In genomic region chr10:114453576-114453975, GRCh38 we compare ENCODE assay signal across 34 cellular contexts.
"Had no signal": no experiment of that assay in that cellular context is flagged by ENCODE, and none has a peak within 500 bp of the region (broad histone marks: within the 10 kb centered on the region; RNA-seq: fewer than 3 reads in every experiment).

No MANE protein-coding gene starts in this region.

- H3K9me3 Mint-ChIP-seq: activated CD4-positive, alpha-beta memory T cell treated with anti-CD3 and anti-CD28 coated beads for 36 hours; activated naive CD8-positive, alpha-beta T cell treated with anti-CD3 and anti-CD28 coated beads, Interleukin-2, amount 10 ng/mL, durations not matched to agents 7 days and 5 days; activated T-cell treated with anti-CD3 and anti-CD28 coated beads, Interleukin-2, amount 50 U/mL, for 24 hours; activated T-helper 17 cell treated with anti-CD3 and anti-CD28 coated beads, Interleukin-2, amount 50 U/mL, for 72 hours; mesothelial cell of epicardium; naive B cell; neural crest cell; stimulated activated naive CD8-positive, alpha-beta T cell treated with anti-CD3 and anti-CD28 coated beads, Interleukin-15, Interleukin-2, amounts not matched to agents 100 ng/mL and 50 ng/mL, for 24 hours had no signal

- H3K4me3 ChIP-seq: esophagus squamous epithelium, heart right ventricle, pancreas, prostate gland, skin epidermis, thoracic aorta, upper lobe of left lung had no signal

- H3K27ac ChIP-seq: epithelial cell of prostate, esophagus squamous epithelium, heart right ventricle, pancreas, prostate gland, skin epidermis, thoracic aorta, upper lobe of left lung, WERI-Rb-1 had no signal

- H3K27me3 Mint-ChIP-seq: activated CD4-positive, alpha-beta memory T cell treated with anti-CD3 and anti-CD28 coated beads for 36 hours; activated naive CD8-positive, alpha-beta T cell treated with anti-CD3 and anti-CD28 coated beads, Interleukin-2, amount 10 ng/mL, durations not matched to agents 7 days and 5 days; activated T-cell treated with anti-CD3 and anti-CD28 coated beads, Interleukin-2, amount 50 U/mL, for 24 hours; activated T-helper 17 cell treated with anti-CD3 and anti-CD28 coated beads, Interleukin-2, amount 50 U/mL, for 72 hours; naive B cell; stimulated activated naive CD8-positive, alpha-beta T cell treated with anti-CD3 and anti-CD28 coated beads, Interleukin-15, Interleukin-2, amounts not matched to agents 100 ng/mL and 50 ng/mL, for 24 hours; T-helper 17 cell had no signal

- H3K4me3 Mint-ChIP-seq: activated CD4-positive, alpha-beta memory T cell treated with anti-CD3 and anti-CD28 coated beads for 36 hours; activated naive CD8-positive, alpha-beta T cell treated with anti-CD3 and anti-CD28 coated beads, Interleukin-2, amount 10 ng/mL, durations not matched to agents 7 days and 5 days; activated T-cell treated with anti-CD3 and anti-CD28 coated beads, Interleukin-2, amount 50 U/mL, for 24 hours; activated T-helper 17 cell treated with anti-CD3 and anti-CD28 coated beads, Interleukin-2, amount 50 U/mL, for 72 hours; mesothelial cell of epicardium; neural crest cell; stimulated activated naive CD8-positive, alpha-beta T cell treated with anti-CD3 and anti-CD28 coated beads, Interleukin-15, Interleukin-2, amounts not matched to agents 100 ng/mL and 50 ng/mL, for 24 hours; T-helper 17 cell had no signal

- H3K36me3 ChIP-seq: prostate gland, thoracic aorta, WERI-Rb-1 had no signal

- H3K4me1 Mint-ChIP-seq: activated naive CD8-positive, alpha-beta T cell treated with anti-CD3 and anti-CD28 coated beads, Interleukin-2, amount 10 ng/mL, durations not matched to agents 7 days and 5 days; mesothelial cell of epicardium had no signal

- ATAC-seq: activated CD4-positive, CD25-positive, alpha-beta regulatory T cell treated with anti-CD3 and anti-CD28 coated beads, Interleukin-2, amount 50 U/mL, for 24 hours; activated T-helper 17 cell treated with anti-CD3 and anti-CD28 coated beads, Interleukin-2, amount 50 U/mL, for 72 hours; left cardiac atrium; pancreas; sciatic nerve; T-helper 17 cell had no signal

- H3K27me3 ChIP-seq: esophagus squamous epithelium, heart right ventricle, pancreas, upper lobe of left lung had no signal

- DNase-seq: activated CD4-positive, alpha-beta memory T cell treated with anti-CD3 and anti-CD28 coated beads for 36 hours; activated CD4-positive, alpha-beta T cell treated with anti-CD3 and anti-CD28 coated beads for 48 hours; activated CD8-positive, alpha-beta memory T cell treated with anti-CD3 and anti-CD28 coated beads, Interleukin-2, amount 50 U/mL, for 48 hours; activated gamma-delta T cell treated with Interleukin-2 at 50 U/mL for 16 hours; activated naive CD8-positive, alpha-beta T cell treated with anti-CD3 and anti-CD28 coated beads, Interleukin-2, amount 10 ng/mL, durations not matched to agents 7 days and 5 days; activated T-cell treated with anti-CD3 and anti-CD28 coated beads, Interleukin-2, amount 50 U/mL, for 24 hours; amniotic stem cell; caudate nucleus; esophagus squamous epithelium; foreskin melanocyte; heart right ventricle; left cardiac atrium; mammary epithelial cell; naive B cell; nucleus accumbens; pancreas; retina; stimulated activated CD4-positive, alpha-beta T cell treated with anti-CD3 and anti-CD28 coated beads, Interleukin-12 subunit alpha, Interleukin-12 subunit beta, amount 100 ng/mL, for 4 hours; stimulated activated CD4-positive, alpha-beta T cell treated with anti-CD3 and anti-CD28 coated beads, Interleukin-4, amount 100 ng/mL, for 1 hour; SW 1271; T-helper 17 cell; T1000; upper lobe of left lung; WERI-Rb-1 had no signal

- H3K4me1 ChIP-seq: pancreas, prostate gland had no signal

- H3K27ac Mint-ChIP-seq: activated CD4-positive, alpha-beta memory T cell treated with anti-CD3 and anti-CD28 coated beads for 36 hours; activated naive CD8-positive, alpha-beta T cell treated with anti-CD3 and anti-CD28 coated beads, Interleukin-2, amount 10 ng/mL, durations not matched to agents 7 days and 5 days; activated T-helper 17 cell treated with anti-CD3 and anti-CD28 coated beads, Interleukin-2, amount 50 U/mL, for 72 hours; mesothelial cell of epicardium; stimulated activated naive CD8-positive, alpha-beta T cell treated with anti-CD3 and anti-CD28 coated beads, Interleukin-15, Interleukin-2, amounts not matched to agents 100 ng/mL and 50 ng/mL, for 24 hours had no signal

- H3K9me3 ChIP-seq: esophagus squamous epithelium, heart right ventricle, pancreas, prostate gland, thoracic aorta, upper lobe of left lung had no signal
